ENCODE assay signal across 28 cellular contexts in genomic region chr19:49241769-49242168, GRCh38.
"Had no signal": no experiment of that assay in that cellular context is flagged by ENCODE, and none has a peak within 500 bp of the region (broad histone marks: within the 10 kb centered on the region; RNA-seq: fewer than 3 reads in every experiment).

No MANE protein-coding gene starts in this region.

- DNase-seq: naive thymus-derived CD8-positive, alpha-beta T cell; nephron progenitor cell; occipital lobe; ovary; psoas muscle; right cardiac atrium; right lobe of liver; sigmoid colon; spleen; stimulated activated CD4-positive, alpha-beta T cell treated with anti-CD3 and anti-CD28 coated beads, Interleukin-12 subunit alpha, Interleukin-12 subunit beta, amount 100 ng/mL, for 4 hours; stimulated activated CD4-positive, alpha-beta T cell treated with anti-CD3 and anti-CD28 coated beads, Interleukin-1b, Interleukin-23, amount 100 ng/mL, for 48 hours; stimulated activated CD4-positive, alpha-beta T cell treated with anti-CD3 and anti-CD28 coated beads, Interleukin-4, amount 100 ng/mL, for 1 hour; stimulated activated CD4-positive, alpha-beta T cell treated with anti-CD3 and anti-CD28 coated beads, Interleukin-4, amount 100 ng/mL, for 4 hours; stimulated activated CD8-positive, alpha-beta memory T cell treated with anti-CD3 and anti-CD28 coated beads, Interleukin-4, amount 100 ng/mL, for 48 hours; stimulated activated naive CD4-positive, alpha-beta T cell; stimulated activated naive CD8-positive, alpha-beta T cell treated with anti-CD3 and anti-CD28 coated beads, Interleukin-15, amount 100 ng/mL, for 72 hours; stimulated activated naive CD8-positive, alpha-beta T cell treated with anti-CD3 and anti-CD28 coated beads, Interleukin-15, Interleukin-2, amounts not matched to agents 100 U/mL and 50 U/mL, for 24 hours; substantia nigra; testis; tibial artery; transverse colon; upper lobe of right lung; uterus had no signal

- H3K27ac ChIP-seq: ovary, parathyroid adenoma, psoas muscle, right lobe of liver, sigmoid colon, spleen, suprapubic skin, testis, tibial artery, transverse colon, upper lobe of right lung, uterus had no signal

- H3K4me1 ChIP-seq: parathyroid adenoma, psoas muscle, right lobe of liver, sigmoid colon, spleen, suprapubic skin, testis, tibial artery, upper lobe of right lung, uterus had no signal

- H3K9ac ChIP-seq: parathyroid adenoma had no signal

- H3K36me3 ChIP-seq: ovary, right lobe of liver, sigmoid colon, spleen, suprapubic skin, transverse colon, upper lobe of right lung, uterus had no signal

- H3K4me3 ChIP-seq: ovary, psoas muscle, right lobe of liver, sigmoid colon, smooth muscle cell, spleen, suprapubic skin, testis, tibial artery, transverse colon, upper lobe of right lung, uterus had no signal

- ATAC-seq: naive thymus-derived CD8-positive, alpha-beta T cell; natural killer cell treated with Interleukin-12 subunit alpha and Interleukin-12 subunit beta and Interleukin-15 and Interleukin-18, amount 100 ng/mL, for 72 hours; psoas muscle; right cardiac atrium; right lobe of liver; stimulated activated memory B cell treated with anti-CD40 and anti-IgM and Interleukin-4, amounts not matched to agents 10 μg/mL and 1 μg/mL and 100 μg/mL, for 72 hours; stimulated activated naive CD8-positive, alpha-beta T cell treated with anti-CD3 and anti-CD28 coated beads, Interleukin-15, amount 100 ng/mL, for 72 hours; stimulated activated naive CD8-positive, alpha-beta T cell treated with anti-CD3 and anti-CD28 coated beads, Interleukin-15, Interleukin-2, amounts not matched to agents 100 U/mL and 50 U/mL, for 24 hours; upper lobe of right lung had no signal

- H3K9me3 ChIP-seq: ovary, psoas muscle, right lobe of liver, sigmoid colon, spleen, suprapubic skin, testis, tibial artery, transverse colon, upper lobe of right lung, uterus had no signal

- H3K27me3 ChIP-seq: ovary, right lobe of liver, sigmoid colon, spleen, suprapubic skin, testis, tibial artery, transverse colon, upper lobe of right lung, uterus had no signal
